In genomic region chr3:58713715-58714401, GRCh38 we compare ENCODE assay signal across 37 cellular contexts. TPM values are rescaled to one million over a fixed set of nuclear protein-coding genes. Genes with fewer than 3 reads are reported as not detected.
"Had no signal": no experiment of that assay in that cellular context is flagged by ENCODE, and none has a peak within 500 bp of the region (broad histone marks: within the 10 kb centered on the region; RNA-seq: fewer than 3 reads in every experiment).

No MANE protein-coding gene starts in this region.

- DNase-seq: activated CD4-positive, alpha-beta memory T cell treated with anti-CD3 and anti-CD28 coated beads for 36 hours; activated CD4-positive, alpha-beta T cell treated with anti-CD3 and anti-CD28 coated beads for 36 hours; activated CD4-positive, alpha-beta T cell treated with anti-CD3 and anti-CD28 coated beads, Interleukin-2, amount 10 ng/mL, durations not matched to agents 24 days and 14 days; activated CD4-positive, CD25-positive, alpha-beta regulatory T cell; activated CD4-positive, CD25-positive, alpha-beta regulatory T cell treated with anti-CD3 and anti-CD28 coated beads, Interleukin-2, amount 50 U/mL, for 72 hours; activated CD8-positive, alpha-beta memory T cell treated with anti-CD3 and anti-CD28 coated beads, Interleukin-2, amount 10 ng/mL, durations not matched to agents 7 days and 5 days; activated CD8-positive, alpha-beta memory T cell treated with anti-CD3 and anti-CD28 coated beads, Interleukin-2, amount 50 U/mL, for 4 hours; activated CD8-positive, alpha-beta T cell treated with anti-CD3 and anti-CD28 coated beads, Interleukin-2, amount 10 ng/mL, durations not matched to agents 7 days and 5 days; activated effector memory CD4-positive, alpha-beta T cell treated with anti-CD3 and anti-CD28 coated beads, Interleukin-2, amount 50 U/mL, for 16 hours; activated naive CD4-positive, alpha-beta T cell treated with anti-CD3 and anti-CD28 coated beads for 36 hours; activated naive CD8-positive, alpha-beta T cell treated with anti-CD3 and anti-CD28 coated beads for 36 hours; activated naive CD8-positive, alpha-beta T cell treated with anti-CD3 and anti-CD28 coated beads, Interleukin-2, amount 50 U/mL, for 24 hours; activated T-cell treated with anti-CD3 and anti-CD28 coated beads, Interleukin-2, amount 50 U/mL, for 1 hour; activated T-cell treated with anti-CD3 and anti-CD28 coated beads, Interleukin-2, amount 50 U/mL, for 48 hours; adrenal gland; amygdala; aorta; body of pancreas; caudate nucleus; cortex of kidney; dermis blood vessel endothelial cell; effector CD4-positive, alpha-beta T cell; effector memory CD8-positive, alpha-beta T cell; erythroblast; esophagus squamous epithelium; foreskin melanocyte; T-helper 1 cell; T-helper 17 cell; T1000 had no signal

- ATAC-seq: activated CD4-positive, alpha-beta T cell treated with anti-CD3 and anti-CD28 coated beads for 36 hours; activated CD8-positive, alpha-beta memory T cell treated with anti-CD3 and anti-CD28 coated beads, Interleukin-2, amount 10 ng/mL, durations not matched to agents 7 days and 5 days; activated CD8-positive, alpha-beta T cell treated with anti-CD3 and anti-CD28 coated beads, Interleukin-2, amount 10 ng/mL, durations not matched to agents 7 days and 5 days; activated naive CD8-positive, alpha-beta T cell treated with anti-CD3 and anti-CD28 coated beads, Interleukin-2, amount 50 U/mL, for 24 hours; body of pancreas; effector memory CD8-positive, alpha-beta T cell; gastroesophageal sphincter; T-helper 17 cell had no signal

- H3K9me3 ChIP-seq: adrenal gland, body of pancreas, esophagus squamous epithelium, gastroesophageal sphincter had no signal

- H3K4me3 ChIP-seq: adrenal gland, body of pancreas, esophagus squamous epithelium, gastroesophageal sphincter had no signal

- H3K4me1 ChIP-seq: adrenal gland, body of pancreas, esophagus squamous epithelium, gastroesophageal sphincter had no signal

- H3K27ac ChIP-seq: adrenal gland, body of pancreas, esophagus squamous epithelium, gastroesophageal sphincter had no signal

- H3K36me3 ChIP-seq: adrenal gland, esophagus squamous epithelium, gastroesophageal sphincter had no signal

- H3K27me3 ChIP-seq: adrenal gland, body of pancreas, esophagus squamous epithelium, gastroesophageal sphincter had no signal

- FAIRE-seq: colon had no signal

RNA-seq across cellular contexts. Expression of gene FAM3D, which starts 47.3 kb away (rescaled TPM):
- total RNA-seq: activated CD4-positive, alpha-beta memory T cell treated with anti-CD3 and anti-CD28 coated beads for 36 hours; activated CD4-positive, alpha-beta T cell treated with anti-CD3 and anti-CD28 coated beads for 36 hours; activated CD4-positive, alpha-beta T cell treated with anti-CD3 and anti-CD28 coated beads, Interleukin-2, amount 10 ng/mL, durations not matched to agents 24 days and 14 days; activated CD8-positive, alpha-beta memory T cell treated with anti-CD3 and anti-CD28 coated beads for 36 hours; activated CD8-positive, alpha-beta memory T cell treated with anti-CD3 and anti-CD28 coated beads, Interleukin-2, amount 10 ng/mL, durations not matched to agents 7 days and 5 days; activated CD8-positive, alpha-beta T cell treated with anti-CD3 and anti-CD28 coated beads, Interleukin-2, amount 10 ng/mL, durations not matched to agents 7 days and 5 days; activated naive CD4-positive, alpha-beta T cell treated with anti-CD3 and anti-CD28 coated beads for 36 hours; activated naive CD8-positive, alpha-beta T cell treated with anti-CD3 and anti-CD28 coated beads for 36 hours; activated T-helper 1 cell treated with anti-CD3 and anti-CD28 coated beads, Interleukin-12 subunit alpha, Interleukin-12 subunit beta, Interleukin-2, Interleukin-4 antibody, amounts not matched to agents 30 ng/mL and 10 ng/mL and 1 ng/mL, durations not matched to agents 14 hours and 24 hours and 36 hours; activated T-helper 2 cell treated with anti-CD3 and anti-CD28 coated beads, Interferon-gamma antibody, Interleukin-2, Interleukin-4, amounts not matched to agents 10 μg/mL and 5 μg/mL and 100 μg/mL, durations not matched to agents 14 hours and 24 hours and 36 hours; aorta; chondrocyte; fibroblast of lung; fibroblast of villous mesenchyme; T-helper 17 cell had no signal
- polyA plus RNA-seq: fibroblast of lung had no signal
